Comparison of ENCODE assay signal across 8 cellular contexts in genomic region chr20:63657937-63658748, GRCh38. TPM values are rescaled to one million over a fixed set of nuclear protein-coding genes. Genes with fewer than 3 reads are reported as not detected.
A peak's percentile ranks its signal among the peaks of the same experiment; 100 is the strongest.
DNase-seq lines count a peak whose midpoint lies in the region; ATAC-seq and TF ChIP-seq lines count a peak whose summit lies in the region.

A gene with protein sequence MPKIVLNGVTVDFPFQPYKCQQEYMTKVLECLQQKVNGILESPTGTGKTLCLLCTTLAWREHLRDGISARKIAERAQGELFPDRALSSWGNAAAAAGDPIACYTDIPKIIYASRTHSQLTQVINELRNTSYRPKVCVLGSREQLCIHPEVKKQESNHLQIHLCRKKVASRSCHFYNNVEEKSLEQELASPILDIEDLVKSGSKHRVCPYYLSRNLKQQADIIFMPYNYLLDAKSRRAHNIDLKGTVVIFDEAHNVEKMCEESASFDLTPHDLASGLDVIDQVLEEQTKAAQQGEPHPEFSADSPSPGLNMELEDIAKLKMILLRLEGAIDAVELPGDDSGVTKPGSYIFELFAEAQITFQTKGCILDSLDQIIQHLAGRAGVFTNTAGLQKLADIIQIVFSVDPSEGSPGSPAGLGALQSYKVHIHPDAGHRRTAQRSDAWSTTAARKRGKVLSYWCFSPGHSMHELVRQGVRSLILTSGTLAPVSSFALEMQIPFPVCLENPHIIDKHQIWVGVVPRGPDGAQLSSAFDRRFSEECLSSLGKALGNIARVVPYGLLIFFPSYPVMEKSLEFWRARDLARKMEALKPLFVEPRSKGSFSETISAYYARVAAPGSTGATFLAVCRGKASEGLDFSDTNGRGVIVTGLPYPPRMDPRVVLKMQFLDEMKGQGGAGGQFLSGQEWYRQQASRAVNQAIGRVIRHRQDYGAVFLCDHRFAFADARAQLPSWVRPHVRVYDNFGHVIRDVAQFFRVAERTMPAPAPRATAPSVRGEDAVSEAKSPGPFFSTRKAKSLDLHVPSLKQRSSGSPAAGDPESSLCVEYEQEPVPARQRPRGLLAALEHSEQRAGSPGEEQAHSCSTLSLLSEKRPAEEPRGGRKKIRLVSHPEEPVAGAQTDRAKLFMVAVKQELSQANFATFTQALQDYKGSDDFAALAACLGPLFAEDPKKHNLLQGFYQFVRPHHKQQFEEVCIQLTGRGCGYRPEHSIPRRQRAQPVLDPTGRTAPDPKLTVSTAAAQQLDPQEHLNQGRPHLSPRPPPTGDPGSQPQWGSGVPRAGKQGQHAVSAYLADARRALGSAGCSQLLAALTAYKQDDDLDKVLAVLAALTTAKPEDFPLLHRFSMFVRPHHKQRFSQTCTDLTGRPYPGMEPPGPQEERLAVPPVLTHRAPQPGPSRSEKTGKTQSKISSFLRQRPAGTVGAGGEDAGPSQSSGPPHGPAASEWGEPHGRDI (N-terminal part only) (plus strand): TSS chr20:63658312. CDS start chr20:63659403, 1,091 bp downstream.

- CTCF ChIA-PET in Calu3 (lab: Charles Lee): interaction anchor here (0.8 to 1.1 kb wide), 8 partner anchors 16 to 323 kb away, joined by 3 to 13 read pairs (median 3); partner anchors contain the start of genes ARFRP1, PRPF6, PTK6 and ZGPAT

- peak within 1 kb of the TSS; percentile 68 for H2AFZ ChIP-seq in OCI-LY1 (ENCODE audit: low read length)

- no peaks in the 10 kb centered on the region for H3K27me3 ChIP-seq in HUES6 (ENCODE audit: control insufficient read depth, insufficient read depth, low read length)
- peaks cover 6% of the 10 kb centered on the region; the same call in 1 of the 2 replicates for H3K27me3 ChIP-seq in OCI-LY1 (ENCODE audit: insufficient read depth, low read length)

- H3K4me1 ChIP-seq in HUES6 (ENCODE audit: control insufficient read depth, insufficient read depth, low read length) (peaks cover 17% of the 10 kb centered on the region), OCI-LY1 (ENCODE audit: insufficient read depth, low read length, severe bottlenecking) (peaks cover 32% of the 10 kb centered on the region)

- H4K20me1 ChIP-seq in OCI-LY1 (ENCODE audit: insufficient read depth, low read length): no peaks in the 10 kb centered on the region

- H3K27ac ChIP-seq in HUES6 (ENCODE audit: low read depth, low read length) (peak within 1 kb of the TSS; percentile 61), OCI-LY1 (ENCODE audit: low read depth, low read length, poor library complexity, severe bottlenecking) (peak within 1 kb of the TSS; percentile 51)

- H3K9ac ChIP-seq in HUES6 (ENCODE audit: low read length): peak within 1 kb of the TSS; percentile 89
- peak within 1 kb of the TSS; percentile 94 for H3K9ac ChIP-seq in OCI-LY1 (ENCODE audit: low read length)

- peak within 1 kb of the TSS; percentile 90 for H3K4me2 ChIP-seq in OCI-LY1 (ENCODE audit: low read length)

- peak; percentile 96 for DNase-seq in Calu3
- peak; percentile 86 for DNase-seq in activated CD8-positive, alpha-beta memory T cell treated with anti-CD3 and anti-CD28 coated beads, Interleukin-2, amount 50 U/mL, for 4 hours
- DNase-seq in endothelial cell (ENCODE audit: low spot score): peak; percentile 93
- peak; percentile 74 to 94 for DNase-seq in mesothelial cell of epicardium (ENCODE audit: low spot score in 2 of 2, unreplicated experiment in 2 of 2)
- peak; percentile 79 to 81 for DNase-seq in stimulated activated CD8-positive, alpha-beta memory T cell treated with anti-CD3 and anti-CD28 coated beads, Interleukin-15, amount 100 ng/mL, for 48 hours (ENCODE audit: low read depth in 2 of 2)

- H3K4me3 ChIP-seq in HUES6 (ENCODE audit: low read depth, low read length) (peak within 1 kb of the TSS; percentile 93), OCI-LY1 (ENCODE audit: low read depth, low read length, poor library complexity, severe bottlenecking) (peak within 1 kb of the TSS; percentile 95)

- peaks cover 36% of the 10 kb centered on the region for H3K36me3 Mint-ChIP-seq in Calu3 (ENCODE audit: insufficient read depth, unreplicated experiment)
- H3K36me3 Mint-ChIP-seq in endothelial cell (ENCODE audit: low read depth, unreplicated experiment): no peaks in the 10 kb centered on the region
- H3K36me3 Mint-ChIP-seq in mesothelial cell of epicardium: peaks cover 3% of the 10 kb centered on the region

- H3K36me3 ChIP-seq in HUES6 (ENCODE audit: control insufficient read depth, insufficient read depth, low read length): peaks cover 28% of the 10 kb centered on the region
- H3K36me3 ChIP-seq in OCI-LY1 (ENCODE audit: insufficient read depth, low read length): peaks cover 21% of the 10 kb centered on the region; the same call in 1 of the 2 replicates

- peak; percentile 88 for ATAC-seq in GM21423 (IDR thresholded peaks at IDR 0.05; ENCODE audit: unreplicated experiment)

- no peaks in the 10 kb centered on the region for H3K9me3 ChIP-seq in HUES6 (ENCODE audit: control insufficient read depth, insufficient read depth, low read depth, low read length)
- H3K9me3 ChIP-seq in OCI-LY1 (ENCODE audit: low read length): no peaks in the 10 kb centered on the region

- H3K27me3 Mint-ChIP-seq in Calu3 (ENCODE audit: unreplicated experiment): peaks cover 22% of the 10 kb centered on the region
- H3K27me3 Mint-ChIP-seq in endothelial cell (ENCODE audit: unreplicated experiment): peaks cover 17% of the 10 kb centered on the region
- no peaks in the 10 kb centered on the region for H3K27me3 Mint-ChIP-seq in mesothelial cell of epicardium (ENCODE audit: low read depth)

- peak within 1 kb of the TSS; percentile 93 for H3K4me3 Mint-ChIP-seq in Calu3 (ENCODE audit: low read depth, unreplicated experiment)
- H3K4me3 Mint-ChIP-seq in endothelial cell (ENCODE audit: unreplicated experiment): peak within 1 kb of the TSS; percentile 96
- H3K4me3 Mint-ChIP-seq in mesothelial cell of epicardium: peak within 1 kb of the TSS; percentile 96

- intact Hi-C loops in Calu3 (cut with micrococcal nuclease; ENCODE audit: unreplicated experiment): no loop called here

- H3K79me2 ChIP-seq in OCI-LY1 (ENCODE audit: insufficient read depth, low read length): no peaks in the 10 kb centered on the region

- no peaks in the 10 kb centered on the region for H3F3A ChIP-seq in OCI-LY1 (ENCODE audit: insufficient read depth, low read length)

- H3K9me3 Mint-ChIP-seq in Calu3 (ENCODE audit: low read depth, unreplicated experiment) (no peaks in the 10 kb centered on the region), endothelial cell (ENCODE audit: unreplicated experiment) (no peaks in the 10 kb centered on the region), mesothelial cell of epicardium (no peaks in the 10 kb centered on the region)

- no peaks in the 10 kb centered on the region for H3K9me2 ChIP-seq in OCI-LY1 (ENCODE audit: low read depth, low read length)

- H3K27ac Mint-ChIP-seq in Calu3 (ENCODE audit: unreplicated experiment) (peak within 1 kb of the TSS; percentile 73), endothelial cell (ENCODE audit: unreplicated experiment) (peak within 1 kb of the TSS; percentile 86), mesothelial cell of epicardium (peak within 1 kb of the TSS; percentile 91)

- TF ChIP-seq CTCF in Calu3 (IDR thresholded peaks at IDR 0.05; ENCODE audit: unreplicated experiment) (no peak), OCI-LY1 (IDR thresholded peaks at IDR 0.05; ENCODE audit: low read length) (no peak), endothelial cell (IDR thresholded peaks at IDR 0.05; ENCODE audit: unreplicated experiment) (no peak), mesothelial cell of epicardium (IDR thresholded peaks at IDR 0.05; ENCODE audit: unreplicated experiment) (no peak)

- peaks cover 35% of the 10 kb centered on the region for H3K4me1 Mint-ChIP-seq in Calu3 (ENCODE audit: low read depth, unreplicated experiment)
- H3K4me1 Mint-ChIP-seq in endothelial cell (ENCODE audit: unreplicated experiment): peaks cover 18% of the 10 kb centered on the region
- peaks cover 26% of the 10 kb centered on the region for H3K4me1 Mint-ChIP-seq in mesothelial cell of epicardium

- BruUV-seq in Calu3 (replicated peaks; lab: Mats Ljungman, UMichigan): no TSS peak

RNA-seq across cellular contexts. Expression of the gene that starts here (rescaled TPM):
- total RNA-seq in Calu3 (2022): 39.1 and 39.8 TPM in 2 replicates
- total RNA-seq in endothelial cell (ENCODE audit: unreplicated experiment): 20.2 TPM
- 38.7 to 45.2 TPM (median 42.2 TPM) in 3 replicates for total RNA-seq in mesothelial cell of epicardium

Comparison
In these comparisons a context has a peak if more than half of its experiments do, and no peak if none do; other contexts are left out.
1. Peak in every context shown above with its lines: DNase-seq, ATAC-seq, H3K4me3 ChIP-seq and H3K27ac ChIP-seq.